In the genomic region with DNA sequence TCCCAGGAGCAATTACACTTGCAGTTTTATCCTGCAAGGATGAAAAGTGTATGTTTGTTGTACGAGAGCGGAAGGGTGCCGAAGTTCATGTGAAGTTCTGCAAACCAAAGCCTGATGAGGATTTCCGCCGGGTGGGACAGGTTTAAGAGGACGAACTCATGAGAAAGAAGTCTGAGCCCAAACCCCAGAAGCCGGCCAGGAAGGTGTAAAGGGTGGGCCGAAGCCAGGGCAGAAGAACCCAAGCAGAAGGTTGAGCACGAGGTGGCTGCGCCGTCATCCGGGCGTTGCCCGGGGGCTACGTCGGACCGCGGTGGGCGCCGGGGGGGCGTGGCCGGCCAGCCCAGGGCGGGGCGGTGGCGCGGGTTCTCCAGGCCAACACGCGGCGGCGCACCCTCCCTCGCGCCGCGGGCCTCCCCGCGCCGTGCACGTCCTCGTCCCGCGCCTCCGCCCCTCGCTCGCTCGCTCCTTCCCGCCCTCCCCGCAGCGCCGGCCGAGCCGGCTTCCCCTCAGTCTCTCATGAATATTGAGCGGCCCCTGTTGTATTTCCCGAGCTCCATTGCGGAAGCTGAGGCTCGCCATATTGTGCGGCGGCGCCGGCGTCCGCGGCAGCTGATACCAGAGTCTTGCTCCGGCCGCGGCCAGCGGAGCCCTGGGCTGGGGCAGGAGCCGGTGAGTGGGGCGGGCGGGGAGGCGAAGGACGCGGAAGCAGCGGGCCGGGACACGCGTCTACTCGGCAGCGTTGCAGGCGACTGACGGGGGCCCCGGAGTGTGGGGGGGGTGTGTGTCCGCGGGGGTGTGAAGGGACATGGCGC, we compare ENCODE assay signal across 8 cellular contexts. TPM values are rescaled to one million over a fixed set of nuclear protein-coding genes. Genes with fewer than 3 reads are reported as not detected.
DNase-seq lines count a peak whose midpoint lies in the region; ATAC-seq and TF ChIP-seq lines count a peak whose summit lies in the region.

A gene (plus strand): TSS at position 578 of the 812 bp plus-strand sequence. CDS start 41,996 bp downstream, outside the sequence.

- TF ChIP-seq CTCF in nephron progenitor cell (IDR thresholded peaks at IDR 0.05) = no peak

- ATAC-seq in GM21619 (IDR thresholded peaks at IDR 0.05; ENCODE audit: unreplicated experiment) = peak; percentile 86
- peak; percentile 94 for ATAC-seq in stimulated activated naive CD8-positive, alpha-beta T cell treated with anti-CD3 and anti-CD28 coated beads, Interleukin-15, amount 100 ng/mL, for 72 hours

- DNase-seq in DMS53 (lab: John Stamatoyannopoulos, UW) (peak; percentile 90), RPMI8226 (peak; percentile 87), fibroblast of the conjunctiva (ENCODE audit: low read depth) (peak; percentile 35), nephron progenitor cell (peak; percentile 85)
- peak; percentile 63 for DNase-seq in Jurkat, Clone E6-1 (ENCODE audit: low read depth, low spot score)
- peak; percentile 78 for DNase-seq in activated effector memory CD4-positive, alpha-beta T cell treated with Interleukin-2 at 50 U/mL for 16 hours
- DNase-seq in stimulated activated naive CD8-positive, alpha-beta T cell treated with anti-CD3 and anti-CD28 coated beads, Interleukin-15, amount 100 ng/mL, for 72 hours = peak; percentile 77 to 78

- H3K4me1 Mint-ChIP-seq in nephron progenitor cell = peaks cover 53% of the 10 kb centered on the region
- H3K4me1 Mint-ChIP-seq in stimulated activated naive CD8-positive, alpha-beta T cell treated with anti-CD3 and anti-CD28 coated beads, Interleukin-15, amount 100 ng/mL, for 72 hours = peaks cover 38% of the 10 kb centered on the region

- peaks cover 19% of the 10 kb centered on the region for H3K9me3 Mint-ChIP-seq in nephron progenitor cell
- no peaks in the 10 kb centered on the region for H3K9me3 Mint-ChIP-seq in stimulated activated naive CD8-positive, alpha-beta T cell treated with anti-CD3 and anti-CD28 coated beads, Interleukin-15, amount 100 ng/mL, for 72 hours

- peaks cover 7% of the 10 kb centered on the region for H3K27me3 Mint-ChIP-seq in nephron progenitor cell (ENCODE audit: low read depth, poor library complexity)
- no peaks in the 10 kb centered on the region for H3K27me3 Mint-ChIP-seq in stimulated activated naive CD8-positive, alpha-beta T cell treated with anti-CD3 and anti-CD28 coated beads, Interleukin-15, amount 100 ng/mL, for 72 hours

- peak within 1 kb of the TSS; percentile 84 for H3K4me3 ChIP-seq in Jurkat, Clone E6-1 (ENCODE audit: low read length)

- H3K4me3 Mint-ChIP-seq in nephron progenitor cell = peak within 1 kb of the TSS; percentile 97
- peak within 1 kb of the TSS; percentile 90 to 96 for H3K4me3 Mint-ChIP-seq in stimulated activated naive CD8-positive, alpha-beta T cell treated with anti-CD3 and anti-CD28 coated beads, Interleukin-15, amount 100 ng/mL, for 72 hours

- peak within 1 kb of the TSS; percentile 89 for H3K27ac Mint-ChIP-seq in nephron progenitor cell
- peak within 1 kb of the TSS; percentile 80 to 95 for H3K27ac Mint-ChIP-seq in stimulated activated naive CD8-positive, alpha-beta T cell treated with anti-CD3 and anti-CD28 coated beads, Interleukin-15, amount 100 ng/mL, for 72 hours

- peaks cover 20% of the 10 kb centered on the region for H3K36me3 Mint-ChIP-seq in nephron progenitor cell (ENCODE audit: low read depth)

RNA-seq across cellular contexts. Expression of the gene that starts here (rescaled TPM):
- 26.1 TPM for polyA plus RNA-seq in Jurkat, Clone E6-1 (2012; ENCODE audit: insufficient read depth, insufficient read length)

Comparison
In these comparisons a context has a peak if more than half of its experiments do, and no peak if none do; other contexts are left out.
1. Peak in every context shown above with its lines: DNase-seq, ATAC-seq and H3K4me3 ChIP-seq.
2. DNase-seq: peak in every context shown above with its lines; median percentile 90 in DMS53; 87 in RPMI8226; 85 in nephron progenitor cell; 78 in activated effector memory CD4-positive, alpha-beta T cell treated with Interleukin-2 at 50 U/mL for 16 hours; 78 in stimulated activated naive CD8-positive, alpha-beta T cell treated with anti-CD3 and anti-CD28 coated beads, Interleukin-15, amount 100 ng/mL, for 72 hours; 63 in Jurkat, Clone E6-1; 35 in fibroblast of the conjunctiva.